Comparison of ENCODE assay signal across 9 cellular contexts in genomic region chr2:160388464-160389263, GRCh38.
DNase-seq lines count a peak whose midpoint lies in the region; FAIRE-seq and TF ChIP-seq lines count a peak whose summit lies in the region.
"Had no signal": no experiment of that assay in that cellular context is flagged by ENCODE, and none has a peak within 500 bp of the region (broad histone marks: within the 10 kb centered on the region; RNA-seq: fewer than 3 reads in every experiment).

No MANE protein-coding gene starts in this region.

- H3K4me1 Mint-ChIP-seq in immature natural killer cell (peaks cover 22 to 96% of the 10 kb centered on the region in 2 donors), Calu3 (ENCODE audit: low read depth, unreplicated experiment) (peaks cover 41% of the 10 kb centered on the region)

- intact Hi-C loops in Calu3 (cut with micrococcal nuclease; ENCODE audit: unreplicated experiment) = no loop called here

- peaks cover 0 to 16% (median 4%) of the 10 kb centered on the region in 11 experiments; a peak in 4 of 22 replicates for H3K36me3 ChIP-seq in BLaER1 treated with 17β-estradiol and CSF1 and Interleukin-3, amounts not matched to agents 10 nM and 100 nM

- H3K27me3 Mint-ChIP-seq in immature natural killer cell (ENCODE audit: low read depth in 3 of 3) = peaks cover 0 to 1% (median 0%) of the 10 kb centered on the region in 3 donors
- no peaks in the 10 kb centered on the region for H3K27me3 Mint-ChIP-seq in Calu3 (ENCODE audit: unreplicated experiment)

- H4K20me1 ChIP-seq in BLaER1 treated with 17β-estradiol and CSF1 and Interleukin-3, amounts not matched to agents 10 nM and 100 nM = peaks cover 0 to 40% (median 27%) of the 10 kb centered on the region in 11 experiments; a peak in 14 of 22 replicates

- H3K36me3 Mint-ChIP-seq in immature natural killer cell = peaks cover 0 to 3% (median 0%) of the 10 kb centered on the region in 3 donors
- peaks cover 11% of the 10 kb centered on the region for H3K36me3 Mint-ChIP-seq in Calu3 (ENCODE audit: insufficient read depth, unreplicated experiment)

- peak; percentile 63 for DNase-seq in KG1 (lab: John Stamatoyannopoulos, UW)
- peak; percentile 14 for DNase-seq in activated effector memory CD4-positive, alpha-beta T cell treated with Interleukin-2 at 50 U/mL for 16 hours
- DNase-seq in immature natural killer cell = peak; percentile 36 to 45 (median 44)
- peak; percentile 21 for DNase-seq in stimulated activated naive CD4-positive, alpha-beta T cell treated with Interleukin-2 at 50 U/mL for 16 hours (lab: John Stamatoyannopoulos, UW)
- DNase-seq in COLO829 (ENCODE audit: low spot score) = no peak
- no peak for DNase-seq in GM12892 (ENCODE audit: insufficient read length)
- no peak for DNase-seq in Calu3

- peak overlapping the region in 4 of 10 experiments; percentile 1 to 29 (median 16); a peak in 4 of 20 replicates for H3K4me3 ChIP-seq in BLaER1 treated with 17β-estradiol and CSF1 and Interleukin-3, amounts not matched to agents 10 nM and 100 nM

- TF ChIP-seq CTCF in Calu3 (IDR thresholded peaks at IDR 0.05; ENCODE audit: unreplicated experiment) = no peak

- peaks cover 25 to 94% (median 43%) of the 10 kb centered on the region in 10 experiments for H3K4me1 ChIP-seq in BLaER1 treated with 17β-estradiol and CSF1 and Interleukin-3, amounts not matched to agents 10 nM and 100 nM

- H3K27me3 ChIP-seq in BLaER1 treated with 17β-estradiol and CSF1 and Interleukin-3, amounts not matched to agents 10 nM and 100 nM = no peaks in the 10 kb centered on the region

- peak overlapping the region; percentile 15 to 71 (median 52); a peak in 18 of 22 replicates for H3K27ac ChIP-seq in BLaER1 treated with 17β-estradiol and CSF1 and Interleukin-3, amounts not matched to agents 10 nM and 100 nM
- H3K27ac ChIP-seq: VCaP had no signal

- BruUV-seq in Calu3 (replicated peaks; lab: Mats Ljungman, UMichigan) = no TSS peak

- peak overlapping the region; percentile 65 to 92 (median 76) for H3K4me2 ChIP-seq in BLaER1 treated with 17β-estradiol and CSF1 and Interleukin-3, amounts not matched to agents 10 nM and 100 nM

- H3K9ac ChIP-seq in BLaER1 treated with 17β-estradiol and CSF1 and Interleukin-3, amounts not matched to agents 10 nM and 100 nM = peak overlapping the region in 6 of 11 experiments; percentile 14 to 62 (median 36); a peak in 8 of 22 replicates

- CTCF ChIA-PET in Calu3 (lab: Charles Lee) = no interaction called here

- TF ChIP-seq POLR2A in GM12892 (IDR thresholded peaks at IDR 0.05; ENCODE audit: low read depth, low read length) = no peak

- H3K9me3 ChIP-seq in BLaER1 treated with 17β-estradiol and CSF1 and Interleukin-3, amounts not matched to agents 10 nM and 100 nM (replicated peaks in 1 of 11) = peaks cover 0 to 4% (median 0%) of the 10 kb centered on the region in 11 experiments; a peak in 1 of 22 replicates

- H3K27ac Mint-ChIP-seq in immature natural killer cell = peak overlapping the region; percentile 75 to 94 (median 90)
- no peak overlapping the region for H3K27ac Mint-ChIP-seq in Calu3 (ENCODE audit: unreplicated experiment)

- H3K9me3 Mint-ChIP-seq in immature natural killer cell = no peaks in the 10 kb centered on the region
- no peaks in the 10 kb centered on the region for H3K9me3 Mint-ChIP-seq in Calu3 (ENCODE audit: low read depth, unreplicated experiment)

- FAIRE-seq in GM12892 (lab: Jason Lieb, UNC) = no peak

- H3K4me3 Mint-ChIP-seq in immature natural killer cell (peak overlapping the region; percentile 78 to 83 (median 83)), Calu3 (ENCODE audit: low read depth, unreplicated experiment) (no peak overlapping the region)

Comparison
In these comparisons a context has a peak if more than half of its experiments do, and no peak if none do; other contexts are left out.
1. DNase-seq: peak in KG1 (single experiment), activated effector memory CD4-positive, alpha-beta T cell treated with Interleukin-2 at 50 U/mL for 16 hours (single experiment), immature natural killer cell (3 of 3) and stimulated activated naive CD4-positive, alpha-beta T cell treated with Interleukin-2 at 50 U/mL for 16 hours (single experiment); none in COLO829 (single experiment), GM12892 (single experiment) and Calu3 (single experiment).